ENCODE assay signal across 2 cellular contexts in the genomic region with DNA sequence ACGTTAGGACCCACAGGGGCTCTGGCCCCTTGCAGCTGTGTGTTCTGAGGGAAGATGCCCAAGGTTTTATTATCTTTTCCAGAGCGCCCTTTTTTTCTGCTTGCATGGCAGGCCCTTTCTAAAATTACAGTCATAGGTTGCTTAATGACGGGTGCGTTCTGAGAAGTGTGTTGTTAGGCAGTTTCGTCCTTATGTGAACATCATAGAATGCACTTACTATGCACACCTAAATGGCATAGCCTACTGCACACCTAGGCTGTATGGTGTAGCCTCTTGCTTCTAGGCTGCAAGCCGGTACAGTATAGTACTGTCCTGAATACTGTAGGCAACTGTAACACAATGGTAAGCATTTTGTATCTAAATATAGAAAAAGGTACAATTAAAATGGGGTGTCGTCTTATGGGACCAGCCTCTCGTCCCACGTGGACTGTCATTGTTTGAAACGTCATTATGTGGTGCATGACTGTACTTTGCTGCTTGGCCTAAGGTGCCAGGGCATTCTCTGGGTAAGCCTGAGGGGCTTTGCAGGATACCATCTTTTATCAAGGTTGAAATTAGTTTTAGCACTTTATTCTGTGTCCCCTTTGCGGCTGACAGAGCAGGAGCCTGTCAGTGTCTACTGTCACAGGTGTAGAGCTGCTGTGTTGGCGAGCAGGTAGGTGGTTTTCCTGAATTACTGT.
TF ChIP-seq lines count a peak whose summit lies in the region.

No MANE protein-coding gene starts in this region.

TF ChIP-seq in liver, 16 proteins besides CTCF, POLR2A, EP300 and RAD21:
- TF ChIP-seq REST (IDR thresholded peaks at IDR 0.05) (no peak), SP1 (IDR thresholded peaks at IDR 0.05) (no peak), EGR1 (IDR thresholded peaks at IDR 0.05; ENCODE audit: low read depth in 2 of 2) (no peak), YY1 (IDR thresholded peaks at IDR 0.05) (no peak)

TF ChIP-seq in HepG2, 621 proteins besides CTCF, POLR2A, EP300 and RAD21:
- TF ChIP-seq ZFP36L2 (CRISPR knock-in tag; IDR thresholded peaks at IDR 0.05): no peak
- no peak for TF ChIP-seq ZNF770 (CRISPR knock-in tag; IDR thresholded peaks at IDR 0.05)
- TF ChIP-seq, protein P1, sequence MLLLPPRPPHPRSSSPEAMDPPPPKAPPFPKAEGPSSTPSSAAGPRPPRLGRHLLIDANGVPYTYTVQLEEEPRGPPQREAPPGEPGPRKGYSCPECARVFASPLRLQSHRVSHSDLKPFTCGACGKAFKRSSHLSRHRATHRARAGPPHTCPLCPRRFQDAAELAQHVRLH (CRISPR knock-in tag; IDR thresholded peaks at IDR 0.05; ENCODE audit: borderline replicate concordance, low read depth): no peak
